In the genomic region with DNA sequence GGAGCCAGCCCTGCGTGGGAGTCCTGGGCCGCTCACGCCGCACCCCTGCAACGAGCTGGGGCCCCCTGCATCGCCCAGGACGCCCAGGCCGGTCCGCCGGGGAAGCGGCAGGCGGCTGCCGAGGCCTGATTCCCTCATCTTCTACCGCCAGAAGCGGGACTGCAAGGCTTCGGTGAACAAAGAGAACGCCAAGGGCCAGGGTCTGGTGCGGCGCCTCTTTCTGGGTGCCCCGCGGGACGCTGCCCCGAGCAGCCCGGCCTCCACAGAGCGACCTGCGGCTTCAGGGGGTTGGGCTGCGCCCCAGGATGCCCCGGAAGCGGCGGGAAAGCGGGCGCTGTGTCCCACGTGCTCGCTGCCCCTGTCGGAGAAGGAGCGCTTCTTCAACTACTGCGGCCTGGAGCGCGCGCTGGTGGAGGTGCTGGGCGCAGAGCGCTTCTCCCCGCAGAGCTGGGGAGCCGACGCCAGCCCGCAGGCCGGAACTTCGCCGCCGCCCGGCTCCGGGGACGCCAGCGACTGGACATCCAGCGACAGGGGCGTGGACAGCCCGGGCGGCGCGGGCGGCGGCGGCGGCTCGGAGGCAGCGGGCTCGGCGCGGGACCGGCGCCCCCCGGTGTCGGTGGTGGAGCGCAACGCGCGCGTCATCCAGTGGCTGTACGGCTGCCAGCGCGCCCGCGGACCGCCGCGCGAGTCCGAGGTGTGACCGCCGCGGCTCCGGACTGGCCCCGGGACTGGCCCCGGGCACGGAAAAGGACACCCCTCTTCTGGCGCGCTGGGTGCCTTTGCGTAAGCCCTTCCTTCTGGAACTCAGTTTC, we compare ENCODE assay signal across 9 cellular contexts. TPM values are rescaled to one million over a fixed set of nuclear protein-coding genes. Genes with fewer than 3 reads are reported as not detected.
DNase-seq lines count a peak whose midpoint lies in the region; ATAC-seq and TF ChIP-seq lines count a peak whose summit lies in the region.
"Had no signal": no experiment of that assay in that cellular context is flagged by ENCODE, and none has a peak within 500 bp of the region (broad histone marks: within the 10 kb centered on the region; RNA-seq: fewer than 3 reads in every experiment).

No MANE protein-coding gene starts in this region.

- peak overlapping the region; percentile 43 for H2AFZ ChIP-seq in mesenchymal stem cell (ENCODE audit: low read depth, low read length)

- H3K23ac ChIP-seq in mesenchymal stem cell (ENCODE audit: low read length in 2 of 2) = peak overlapping the region in 1 of 2 experiments; percentile 54

- H3K4me3 Mint-ChIP-seq in activated CD4-positive, alpha-beta T cell treated with anti-CD3 and anti-CD28 coated beads, Interleukin-2, amount 10 ng/mL, durations not matched to agents 7 days and 5 days = peak overlapping the region; percentile 50
- H3K4me3 Mint-ChIP-seq in endothelial cell (ENCODE audit: unreplicated experiment) = peak overlapping the region; percentile 83
- peak overlapping the region; percentile 23 for H3K4me3 Mint-ChIP-seq in stimulated activated memory B cell treated with anti-CD40 and anti-IgM and Interleukin-4, amounts not matched to agents 10 μg/mL and 1 μg/mL and 100 μg/mL, for 72 hours

- peaks cover 47% of the 10 kb centered on the region for H3K27me3 Mint-ChIP-seq in activated CD4-positive, alpha-beta T cell treated with anti-CD3 and anti-CD28 coated beads, Interleukin-2, amount 10 ng/mL, durations not matched to agents 7 days and 5 days
- H3K27me3 Mint-ChIP-seq in endothelial cell (ENCODE audit: unreplicated experiment) = peaks cover 25% of the 10 kb centered on the region
- peaks cover 45% of the 10 kb centered on the region for H3K27me3 Mint-ChIP-seq in stimulated activated memory B cell treated with anti-CD40 and anti-IgM and Interleukin-4, amounts not matched to agents 10 μg/mL and 1 μg/mL and 100 μg/mL, for 72 hours

- peak overlapping the region; percentile 22 for H4K91ac ChIP-seq in mesenchymal stem cell (ENCODE audit: low read length)

- no peaks in the 10 kb centered on the region for H3K9me3 ChIP-seq in mesenchymal stem cell (ENCODE audit: control insufficient read depth, low read length)

- peak overlapping the region in 1 of 2 experiments; percentile 46 for H3K4ac ChIP-seq in mesenchymal stem cell (ENCODE audit: low read depth in 1 of 2, low read length in 2 of 2)

- H3K9me3 Mint-ChIP-seq in activated CD4-positive, alpha-beta T cell treated with anti-CD3 and anti-CD28 coated beads, Interleukin-2, amount 10 ng/mL, durations not matched to agents 7 days and 5 days = no peaks in the 10 kb centered on the region
- no peaks in the 10 kb centered on the region for H3K9me3 Mint-ChIP-seq in endothelial cell (ENCODE audit: unreplicated experiment)
- H3K9me3 Mint-ChIP-seq in stimulated activated memory B cell treated with anti-CD40 and anti-IgM and Interleukin-4, amounts not matched to agents 10 μg/mL and 1 μg/mL and 100 μg/mL, for 72 hours = no peaks in the 10 kb centered on the region

- H3K18ac ChIP-seq in mesenchymal stem cell (ENCODE audit: low read depth in 1 of 2, low read length in 2 of 2) = peak overlapping the region; percentile 58 to 72

- H3K4me1 Mint-ChIP-seq in activated CD4-positive, alpha-beta T cell treated with anti-CD3 and anti-CD28 coated beads, Interleukin-2, amount 10 ng/mL, durations not matched to agents 7 days and 5 days = peaks cover 26% of the 10 kb centered on the region
- H3K4me1 Mint-ChIP-seq in endothelial cell (ENCODE audit: unreplicated experiment) = peaks cover 57% of the 10 kb centered on the region
- H3K4me1 Mint-ChIP-seq in stimulated activated memory B cell treated with anti-CD40 and anti-IgM and Interleukin-4, amounts not matched to agents 10 μg/mL and 1 μg/mL and 100 μg/mL, for 72 hours = peaks cover 16% of the 10 kb centered on the region

- peaks cover 54 to 80% of the 10 kb centered on the region in 2 experiments for H3K27me3 ChIP-seq in mesenchymal stem cell (ENCODE audit: control insufficient read depth in 1 of 2, insufficient read depth in 1 of 2, low read length in 2 of 2)

- no peak overlapping the region for H2BK5ac ChIP-seq in mesenchymal stem cell (ENCODE audit: low read depth, low read length, poor library complexity, severe bottlenecking)

- H3K79me1 ChIP-seq in mesenchymal stem cell (replicated peaks; ENCODE audit: low read length, poor library complexity, severe bottlenecking) = no peaks in the 10 kb centered on the region

- peak; percentile 49 for ATAC-seq in stimulated activated memory B cell treated with anti-CD40 and anti-IgM and Interleukin-4, amounts not matched to agents 10 μg/mL and 1 μg/mL and 100 μg/mL, for 72 hours

- H3K4me3 ChIP-seq in mesenchymal stem cell (ENCODE audit: insufficient read depth in 1 of 2, low read depth in 1 of 2, low read length in 2 of 2) = peak overlapping the region; percentile 37 to 66

- peak overlapping the region in 1 of 2 experiments; percentile 59 for H2BK12ac ChIP-seq in mesenchymal stem cell (ENCODE audit: low read length in 2 of 2)

- no peaks in the 10 kb centered on the region for H3K36me3 ChIP-seq in mesenchymal stem cell (ENCODE audit: control insufficient read depth in 1 of 2, insufficient read depth in 2 of 2, low read depth in 1 of 2, low read length in 2 of 2)

- H3K27ac Mint-ChIP-seq in activated CD4-positive, alpha-beta T cell treated with anti-CD3 and anti-CD28 coated beads, Interleukin-2, amount 10 ng/mL, durations not matched to agents 7 days and 5 days = no peak overlapping the region
- H3K27ac Mint-ChIP-seq in endothelial cell (ENCODE audit: unreplicated experiment) = no peak overlapping the region
- H3K27ac Mint-ChIP-seq in stimulated activated memory B cell treated with anti-CD40 and anti-IgM and Interleukin-4, amounts not matched to agents 10 μg/mL and 1 μg/mL and 100 μg/mL, for 72 hours = no peak overlapping the region

- H4K8ac ChIP-seq in mesenchymal stem cell (ENCODE audit: low read length) = peak overlapping the region; percentile 81

- TF ChIP-seq CTCF in endothelial cell (IDR thresholded peaks at IDR 0.05; ENCODE audit: unreplicated experiment) = peak; percentile 16

- H3K36me3 Mint-ChIP-seq in activated CD4-positive, alpha-beta T cell treated with anti-CD3 and anti-CD28 coated beads, Interleukin-2, amount 10 ng/mL, durations not matched to agents 7 days and 5 days (ENCODE audit: low read depth) = no peaks in the 10 kb centered on the region
- H3K36me3 Mint-ChIP-seq in endothelial cell (ENCODE audit: low read depth, unreplicated experiment) = peaks cover 3% of the 10 kb centered on the region
- H3K36me3 Mint-ChIP-seq in stimulated activated memory B cell treated with anti-CD40 and anti-IgM and Interleukin-4, amounts not matched to agents 10 μg/mL and 1 μg/mL and 100 μg/mL, for 72 hours = no peaks in the 10 kb centered on the region

- H3K27ac ChIP-seq in mesenchymal stem cell (ENCODE audit: low read length, poor library complexity, severe bottlenecking) = no peak overlapping the region

- 6% methylated on average over 79 of the region's 98 CpGs for WGBS in mesenchymal stem cell

- CTCF ChIA-PET in activated CD4-positive, alpha-beta T cell treated with anti-CD3 and anti-CD28 coated beads, Interleukin-2, amount 10 ng/mL, durations not matched to agents 7 days and 5 days (lab: Charles Lee) = interaction anchor here (0.7 to 1.2 kb wide), 5 partner anchors 9 to 131 kb away, joined by 3 to 5 read pairs (median 3); a partner anchor contains a TSS

- H2BK120ac ChIP-seq in mesenchymal stem cell (ENCODE audit: low read depth, low read length) = peak overlapping the region; percentile 15

- peak overlapping the region; percentile 78 for H3K4me2 ChIP-seq in mesenchymal stem cell (ENCODE audit: low read length, poor library complexity, severe bottlenecking)

- peak overlapping the region in 1 of 2 experiments; percentile 46 for H3K14ac ChIP-seq in mesenchymal stem cell (ENCODE audit: low read length in 2 of 2)

- H2BK15ac ChIP-seq in mesenchymal stem cell (ENCODE audit: low read depth, poor library complexity, severe bottlenecking) = no peak overlapping the region

- no peak overlapping the region for H2AK5ac ChIP-seq in mesenchymal stem cell (ENCODE audit: low read length, severe bottlenecking)

- H3K4me1 ChIP-seq in mesenchymal stem cell (ENCODE audit: control insufficient read depth, insufficient read depth, low read depth, low read length) = peaks cover 22% of the 10 kb centered on the region

- POLR2A ChIA-PET in activated CD4-positive, alpha-beta T cell treated with anti-CD3 and anti-CD28 coated beads, Interleukin-2, amount 10 ng/mL, durations not matched to agents 7 days and 5 days (lab: Charles Lee) = no interaction called here

- H3K9ac ChIP-seq in mesenchymal stem cell (ENCODE audit: low read length) = peak overlapping the region; percentile 32

- DNase-seq in COR-L47 (lab: John Stamatoyannopoulos, UW) = peak; percentile 79
- peak; percentile 70 for DNase-seq in LoVo (ENCODE audit: low spot score)
- peak; percentile 47 for DNase-seq in activated CD4-positive, alpha-beta T cell treated with anti-CD3 and anti-CD28 coated beads, Interleukin-2, amount 10 ng/mL, durations not matched to agents 7 days and 5 days
- DNase-seq in endothelial cell (ENCODE audit: low spot score) = peak; percentile 44
- peak; percentile 71 for DNase-seq in mesenchymal stem cell
- no peak for DNase-seq in GOT3 (lab: John Stamatoyannopoulos, UW)
- DNase-seq in NCI-H446 treated with DMSO at 0.1 percent for 48 hours (lab: John Stamatoyannopoulos, UW) = no peak

RNA-seq across cellular contexts. Expression of a gene that starts 2.7 kb away (rescaled TPM):
- total RNA-seq in activated CD4-positive, alpha-beta T cell treated with anti-CD3 and anti-CD28 coated beads, Interleukin-2, amount 10 ng/mL, durations not matched to agents 7 days and 5 days = not detected
- total RNA-seq in endothelial cell (ENCODE audit: unreplicated experiment) = 13.5 TPM
- 0.06 TPM for polyA plus RNA-seq in mesenchymal stem cell (2013, experiment 1 of 2)
- polyA plus RNA-seq in mesenchymal stem cell (2013, experiment 2 of 2) = 0.05 TPM

RNA-seq across cellular contexts. Expression of a gene that starts 7.1 kb away (rescaled TPM):
- not detected for total RNA-seq in activated CD4-positive, alpha-beta T cell treated with anti-CD3 and anti-CD28 coated beads, Interleukin-2, amount 10 ng/mL, durations not matched to agents 7 days and 5 days
- total RNA-seq in endothelial cell (ENCODE audit: unreplicated experiment) = not detected
- not detected for polyA plus RNA-seq in mesenchymal stem cell (2013, experiment 1 of 2)
- not detected for polyA plus RNA-seq in mesenchymal stem cell (2013, experiment 2 of 2)
- total RNA-seq: subcutaneous adipose tissue had no signal

RNA-seq across cellular contexts. Expression of a gene that starts 8.1 kb away (rescaled TPM):
- total RNA-seq in activated CD4-positive, alpha-beta T cell treated with anti-CD3 and anti-CD28 coated beads, Interleukin-2, amount 10 ng/mL, durations not matched to agents 7 days and 5 days = 10 to 100 TPM; 27.3 to 28.6 TPM
- total RNA-seq in endothelial cell (ENCODE audit: unreplicated experiment) = 17.9 TPM
- polyA plus RNA-seq in mesenchymal stem cell (2013, experiment 1 of 2) = 34.0 TPM
- polyA plus RNA-seq in mesenchymal stem cell (2013, experiment 2 of 2) = 34.0 TPM

RNA-seq across cellular contexts. Expression of a gene that starts 10.0 kb away (rescaled TPM):
- not detected for total RNA-seq in activated CD4-positive, alpha-beta T cell treated with anti-CD3 and anti-CD28 coated beads, Interleukin-2, amount 10 ng/mL, durations not matched to agents 7 days and 5 days
- total RNA-seq in endothelial cell (ENCODE audit: unreplicated experiment) = not detected
- not detected for polyA plus RNA-seq in mesenchymal stem cell (2013, experiment 1 of 2)
- polyA plus RNA-seq in mesenchymal stem cell (2013, experiment 2 of 2) = not detected
- total RNA-seq: subcutaneous adipose tissue had no signal

RNA-seq across cellular contexts. Expression of a gene that starts 15.7 kb away (rescaled TPM):
- total RNA-seq in activated CD4-positive, alpha-beta T cell treated with anti-CD3 and anti-CD28 coated beads, Interleukin-2, amount 10 ng/mL, durations not matched to agents 7 days and 5 days = 1 to 10 TPM; 6.4 to 7.5 TPM
- total RNA-seq in endothelial cell (ENCODE audit: unreplicated experiment) = 10.0 TPM
- 0.22 TPM for polyA plus RNA-seq in mesenchymal stem cell (2013, experiment 1 of 2)
- 0.14 TPM for polyA plus RNA-seq in mesenchymal stem cell (2013, experiment 2 of 2)

Comparison
In these comparisons a context has a peak if more than half of its experiments do, and no peak if none do; other contexts are left out.
1. DNase-seq: peak in COR-L47 (single experiment), LoVo (single experiment), activated CD4-positive, alpha-beta T cell treated with anti-CD3 and anti-CD28 coated beads, Interleukin-2, amount 10 ng/mL, durations not matched to agents 7 days and 5 days (single experiment), endothelial cell (single experiment) and mesenchymal stem cell (single experiment); none in GOT3 (single experiment) and NCI-H446 treated with DMSO at 0.1 percent for 48 hours (single experiment).
2. H3K4me3 Mint-ChIP-seq: peak in every context shown above with its lines; median percentile 83 in endothelial cell; 50 in activated CD4-positive, alpha-beta T cell treated with anti-CD3 and anti-CD28 coated beads, Interleukin-2, amount 10 ng/mL, durations not matched to agents 7 days and 5 days; 23 in stimulated activated memory B cell treated with anti-CD40 and anti-IgM and Interleukin-4, amounts not matched to agents 10 μg/mL and 1 μg/mL and 100 μg/mL, for 72 hours.
3. RNA of a gene that starts 2.7 kb away (total RNA-seq): 13.5 TPM in endothelial cell (single experiment); not detected in activated CD4-positive, alpha-beta T cell treated with anti-CD3 and anti-CD28 coated beads, Interleukin-2, amount 10 ng/mL, durations not matched to agents 7 days and 5 days; every median in the first group is over 10 times any median in the second.